Comparison of ENCODE assay signal across 12 cellular contexts in genomic region chr19:35205733-35206323, GRCh38. TPM values are rescaled to one million over a fixed set of nuclear protein-coding genes. Genes with fewer than 3 reads are reported as not detected.
A peak's percentile ranks its signal among the peaks of the same experiment; 100 is the strongest.
DNase-seq lines count a peak whose midpoint lies in the region; ATAC-seq lines count a peak whose summit lies in the region.
"Had no signal": no experiment of that assay in that cellular context is flagged by ENCODE, and none has a peak within 500 bp of the region (broad histone marks: within the 10 kb centered on the region; RNA-seq: fewer than 3 reads in every experiment).

No MANE protein-coding gene starts in this region.

- H3K4me1 Mint-ChIP-seq in stimulated activated effector memory CD8-positive, alpha-beta T cell treated with anti-CD3 and anti-CD28 coated beads, Interleukin-12 subunit alpha, Interleukin-12 subunit beta, amount 100 ng/mL, for 72 hours: peaks cover 59% of the 10 kb centered on the region

- H3K27ac Mint-ChIP-seq in activated naive CD4-positive, alpha-beta T cell treated with anti-CD3 and anti-CD28 coated beads, Interleukin-2, amount 50 U/mL, for 72 hours: peak overlapping the region; percentile 91 to 94
- peak overlapping the region; percentile 86 for H3K27ac Mint-ChIP-seq in stimulated activated effector memory CD8-positive, alpha-beta T cell treated with anti-CD3 and anti-CD28 coated beads, Interleukin-12 subunit alpha, Interleukin-12 subunit beta, amount 100 ng/mL, for 72 hours

- peak overlapping the region; percentile 48 for H3K4me3 Mint-ChIP-seq in stimulated activated effector memory CD8-positive, alpha-beta T cell treated with anti-CD3 and anti-CD28 coated beads, Interleukin-12 subunit alpha, Interleukin-12 subunit beta, amount 100 ng/mL, for 72 hours

- peak; percentile 45 for DNase-seq in activated CD8-positive, alpha-beta memory T cell treated with anti-CD3 and anti-CD28 coated beads, Interleukin-2, amount 50 U/mL, for 48 hours
- DNase-seq in activated CD8-positive, alpha-beta memory T cell treated with anti-CD3 and anti-CD28 coated beads for 24 hours: no peak
- no peak for DNase-seq in activated naive CD4-positive, alpha-beta T cell treated with anti-CD3 and anti-CD28 coated beads, Interleukin-2, amount 50 U/mL, for 72 hours (ENCODE audit: low spot score in 2 of 2)
- DNase-seq in stimulated activated effector memory CD8-positive, alpha-beta T cell treated with anti-CD3 and anti-CD28 coated beads, Interleukin-12 subunit alpha, Interleukin-12 subunit beta, amount 100 ng/mL, for 72 hours (ENCODE audit: low spot score in 2 of 2): no peak
- DNase-seq in NCI-H2171 (lab: John Stamatoyannopoulos, UW): no peak
- DNase-seq in NOMO-1 treated with DMSO at 0.1 percent for 48 hours (lab: John Stamatoyannopoulos, UW; ENCODE audit: unreplicated experiment): no peak
- DNase-seq in NCI-H2029 treated with DMSO at 0.1 percent for 48 hours (lab: John Stamatoyannopoulos, UW): no peak
- DNase-seq: GOT3 had no signal

- peak; percentile 18 for ATAC-seq in HG02973 (IDR thresholded peaks at IDR 0.05; ENCODE audit: unreplicated experiment)
- no peak for ATAC-seq in activated naive CD4-positive, alpha-beta T cell treated with anti-CD3 and anti-CD28 coated beads, Interleukin-2, amount 50 U/mL, for 72 hours
- ATAC-seq in stimulated activated effector memory CD8-positive, alpha-beta T cell treated with anti-CD3 and anti-CD28 coated beads, Interleukin-12 subunit alpha, Interleukin-12 subunit beta, amount 100 ng/mL, for 72 hours: no peak

- peaks cover 0 to 13% of the 10 kb centered on the region in 2 donors for H3K36me3 Mint-ChIP-seq in activated naive CD4-positive, alpha-beta T cell treated with anti-CD3 and anti-CD28 coated beads, Interleukin-2, amount 50 U/mL, for 72 hours
- peaks cover 3% of the 10 kb centered on the region for H3K36me3 Mint-ChIP-seq in stimulated activated effector memory CD8-positive, alpha-beta T cell treated with anti-CD3 and anti-CD28 coated beads, Interleukin-12 subunit alpha, Interleukin-12 subunit beta, amount 100 ng/mL, for 72 hours

- H3K9me3 Mint-ChIP-seq in activated naive CD4-positive, alpha-beta T cell treated with anti-CD3 and anti-CD28 coated beads, Interleukin-2, amount 50 U/mL, for 72 hours: peaks cover 0 to 7% of the 10 kb centered on the region in 2 donors
- H3K9me3 Mint-ChIP-seq in stimulated activated effector memory CD8-positive, alpha-beta T cell treated with anti-CD3 and anti-CD28 coated beads, Interleukin-12 subunit alpha, Interleukin-12 subunit beta, amount 100 ng/mL, for 72 hours: no peaks in the 10 kb centered on the region

RNA-seq across cellular contexts. Expression of gene FAM187B, which starts 22.7 kb away (rescaled TPM):
- not detected for total RNA-seq in activated naive CD4-positive, alpha-beta T cell treated with anti-CD3 and anti-CD28 coated beads, Interleukin-2, amount 50 U/mL, for 72 hours
- total RNA-seq: dermis microvascular lymphatic vessel endothelial cell, SK-MEL-5, smooth muscle cell had no signal

RNA-seq across cellular contexts. Expression of gene LSR, which starts 43.0 kb away (rescaled TPM):
- 10 to 100 TPM; 10.3 to 41.0 TPM for total RNA-seq in activated naive CD4-positive, alpha-beta T cell treated with anti-CD3 and anti-CD28 coated beads, Interleukin-2, amount 50 U/mL, for 72 hours

RNA-seq across cellular contexts. Expression of gene FXYD5, which starts 51.3 kb away (rescaled TPM):
- 100 to 1,000 TPM; 279 to 283 TPM for total RNA-seq in activated naive CD4-positive, alpha-beta T cell treated with anti-CD3 and anti-CD28 coated beads, Interleukin-2, amount 50 U/mL, for 72 hours
